In genomic region chr11:65489706-65490310, GRCh38 we compare ENCODE assay signal across 1 cellular context.
TF ChIP-seq lines count a peak whose summit lies in the region.

No MANE protein-coding gene starts in this region.

TF ChIP-seq in H1, 55 proteins besides CTCF, POLR2A, EP300 and RAD21 (continued from another document):
- TF ChIP-seq MAX (IDR thresholded peaks at IDR 0.05) (no peak), ASH2L (IDR thresholded peaks at IDR 0.05; ENCODE audit: low read length) (no peak), CHD7 (IDR thresholded peaks at IDR 0.05; ENCODE audit: insufficient replicate concordance, low read length) (no peak), TEAD4 (IDR thresholded peaks at IDR 0.05; ENCODE audit: low read depth, low read length) (no peak), TCF12 (IDR thresholded peaks at IDR 0.05; ENCODE audit: low read depth, low read length) (no peak), SIX5 (IDR thresholded peaks at IDR 0.05; ENCODE audit: low read depth, low read length) (no peak), SIRT6 (IDR thresholded peaks at IDR 0.05; ENCODE audit: low read length) (no peak), JUND (IDR thresholded peaks at IDR 0.05; ENCODE audit: low read length) (no peak), TBP (IDR thresholded peaks at IDR 0.05; ENCODE audit: low read depth, low read length) (no peak), CBX5 (IDR thresholded peaks at IDR 0.05; ENCODE audit: low read depth, low read length) (no peak), HDAC6 (IDR thresholded peaks at IDR 0.05; ENCODE audit: low read depth, low read length) (no peak), CHD2 (IDR thresholded peaks at IDR 0.05; ENCODE audit: low read length) (no peak), SP4 (IDR thresholded peaks at IDR 0.05; ENCODE audit: low read length) (no peak), GABPA (IDR thresholded peaks at IDR 0.05; ENCODE audit: borderline replicate concordance, insufficient read depth, low read length) (no peak)
